1 cellular context compared by ENCODE assay signal in genomic region chr3:123119388-123119787, GRCh38.
TF ChIP-seq lines count a peak whose summit lies in the region.

No MANE protein-coding gene starts in this region.

TF ChIP-seq in GM23338, 12 proteins besides CTCF, POLR2A, EP300 and RAD21 (continued from another document):
- TF ChIP-seq ZNF462 (CRISPR knock-in tag; IDR thresholded peaks at IDR 0.05), result no peak
- no peak for TF ChIP-seq STAT1 (IDR thresholded peaks at IDR 0.05; ENCODE audit: unreplicated experiment)
- no peak for TF ChIP-seq POLR2AphosphoS5 (IDR thresholded peaks at IDR 0.05; ENCODE audit: low read depth)
- no peak for TF ChIP-seq JUNB (IDR thresholded peaks at IDR 0.05; ENCODE audit: unreplicated experiment)
- no peak for TF ChIP-seq ZNF331 (CRISPR knock-in tag; IDR thresholded peaks at IDR 0.05; ENCODE audit: low read depth)
- no peak for TF ChIP-seq CREB1 (CRISPR knock-in tag; IDR thresholded peaks at IDR 0.05; ENCODE audit: low read depth)
TF ChIP-seq in GM23338: peak in this region for 0.
